Comparison of ENCODE assay signal across 1 cellular context in the genomic region with DNA sequence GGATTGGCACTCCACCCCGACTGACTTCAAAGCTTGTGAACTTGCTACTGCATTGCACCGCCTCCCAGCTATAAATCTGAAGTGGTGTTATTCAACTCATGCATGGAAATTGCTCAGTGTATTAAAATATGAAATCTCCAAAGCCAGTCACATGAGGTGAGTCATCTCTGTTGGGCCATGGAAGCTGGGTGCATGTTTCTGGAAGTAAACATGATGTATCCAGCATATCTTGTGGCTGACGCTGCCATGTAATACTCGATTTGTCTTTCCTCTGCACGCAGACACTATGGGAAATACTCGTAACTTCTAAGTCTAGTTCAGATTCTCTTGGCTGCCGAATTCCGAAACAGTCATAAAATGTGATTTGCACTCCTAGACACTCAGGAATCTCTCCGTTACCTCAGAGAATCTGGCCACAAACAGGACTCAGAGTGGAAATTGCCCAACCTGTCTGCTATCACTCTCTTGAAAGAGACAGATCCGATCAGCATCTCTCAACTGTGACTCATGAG.
TF ChIP-seq lines count a peak whose summit lies in the region.

No MANE protein-coding gene starts in this region.

TF ChIP-seq in IMR-90, 13 proteins besides CTCF, POLR2A, EP300 and RAD21:
- TF ChIP-seq USF2 (IDR thresholded peaks at IDR 0.05; ENCODE audit: low read depth, low read length) (peak; percentile 35; the same call in 1 of the 2 replicates), BHLHE40 (IDR thresholded peaks at IDR 0.05; ENCODE audit: low read depth, low read length) (peak; percentile 77), CEBPB (IDR thresholded peaks at IDR 0.05; ENCODE audit: low read depth, low read length) (peak; percentile 91), FOS (IDR thresholded peaks at IDR 0.05; ENCODE audit: low read depth, low read length) (peak; percentile 71), RCOR1 (IDR thresholded peaks at IDR 0.05; ENCODE audit: insufficient replicate concordance, low read length) (no peak)
